24 cellular contexts compared by ENCODE assay signal in the genomic region with DNA sequence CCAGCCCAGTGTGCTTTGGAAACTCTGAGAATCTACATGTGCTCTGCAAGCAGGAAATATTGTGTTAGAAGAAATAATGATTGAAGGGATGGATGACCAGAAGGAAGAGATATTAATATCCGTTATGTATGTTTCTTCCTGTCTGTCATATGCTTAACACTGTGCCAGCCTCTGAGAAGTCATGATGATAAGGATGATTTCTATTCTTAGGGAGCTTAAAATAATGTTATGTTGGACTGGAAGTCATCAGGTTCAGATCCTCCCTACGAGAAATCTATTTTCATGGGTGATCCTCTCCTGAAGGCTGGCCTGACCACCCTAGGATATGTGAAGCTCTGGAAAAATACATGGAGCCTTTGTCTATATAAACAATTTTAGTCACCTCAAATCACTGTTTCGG.
"Had no signal": no experiment of that assay in that cellular context is flagged by ENCODE, and none has a peak within 500 bp of the region (broad histone marks: within the 10 kb centered on the region; RNA-seq: fewer than 3 reads in every experiment).

No MANE protein-coding gene starts in this region.

- H3K9me3 ChIP-seq: lower lobe of right lung, ovary, right atrium auricular region, spleen, testis, thyroid gland, transverse colon, upper lobe of left lung, vagina had no signal

- H3K36me3 ChIP-seq: heart right ventricle, lower lobe of right lung, ovary, right atrium auricular region, spleen, thyroid gland, transverse colon, upper lobe of left lung, vagina had no signal

- H3K27me3 ChIP-seq: heart right ventricle, ovary, right atrium auricular region, testis, thyroid gland, transverse colon, upper lobe of left lung, vagina had no signal

- ATAC-seq: left cardiac atrium; left lobe of liver; lower lobe of right lung; natural killer cell; sciatic nerve; stimulated activated effector memory CD8-positive, alpha-beta T cell treated with anti-CD3 and anti-CD28 coated beads, Interleukin-12 subunit alpha, Interleukin-12 subunit beta, amount 100 ng/mL, for 72 hours; stimulated activated naive CD8-positive, alpha-beta T cell treated with anti-CD3 and anti-CD28 coated beads, Interleukin-15, amount 100 ng/mL, for 72 hours had no signal

- DNase-seq: heart right ventricle; hippocampal formation; kidney glomerular epithelial cell; left cardiac atrium; lower lobe of right lung; mesendoderm; naive B cell; natural killer cell; nephron progenitor cell; ovary; spleen; stimulated activated CD4-positive, alpha-beta T cell treated with anti-CD3 and anti-CD28 coated beads, Interleukin-4, amount 100 ng/mL, for 24 hours; stimulated activated naive CD4-positive, alpha-beta T cell treated with Interleukin-2 at 50 U/mL for 16 hours; stimulated activated naive CD8-positive, alpha-beta T cell treated with anti-CD3 and anti-CD28 coated beads, Interleukin-15, amount 100 ng/mL, for 72 hours; testis; thyroid gland; transverse colon; upper lobe of left lung had no signal

- H3K27ac ChIP-seq: lower lobe of right lung, ovary, right atrium auricular region, skin epidermis, spleen, testis, thyroid gland, transverse colon, upper lobe of left lung, vagina had no signal

- H3K4me3 ChIP-seq: heart right ventricle, lower lobe of right lung, ovary, right atrium auricular region, skin epidermis, spleen, testis, thyroid gland, transverse colon, upper lobe of left lung, vagina had no signal

- H3K4me1 ChIP-seq: lower lobe of right lung, right atrium auricular region, spleen, thyroid gland, transverse colon, upper lobe of left lung, vagina had no signal
